ENCODE assay signal across 8 cellular contexts in genomic region chr19:3547301-3547731, GRCh38. TPM values are rescaled to one million over a fixed set of nuclear protein-coding genes. Genes with fewer than 3 reads are reported as not detected.
DNase-seq lines count a peak whose midpoint lies in the region; ATAC-seq and TF ChIP-seq lines count a peak whose summit lies in the region.

No MANE protein-coding gene starts in this region.

- intact Hi-C loops in colonic mucosa (cut with DNase I): no loop called here

- no peaks in the 10 kb centered on the region for H3K27me3 ChIP-seq in OCI-LY3 (ENCODE audit: low read depth, low read length)
- no peaks in the 10 kb centered on the region for H3K27me3 ChIP-seq in colonic mucosa

- DNase-seq in GM10248 (ENCODE audit: extremely low spot score): no peak
- no peak for DNase-seq in colonic mucosa
- no peak for DNase-seq in retinal pigment epithelial cell (ENCODE audit: low read depth)
- no peak for DNase-seq in Ammon's horn (ENCODE audit: low spot score)
- no peak for DNase-seq in NCI-H82 (lab: John Stamatoyannopoulos, UW)

- H3K4me1 ChIP-seq in OCI-LY3 (ENCODE audit: low read length) (no peaks in the 10 kb centered on the region), colonic mucosa (no peaks in the 10 kb centered on the region)

- no peak overlapping the region for H3K4me3 ChIP-seq in OCI-LY3 (ENCODE audit: low read length)
- no peak overlapping the region for H3K4me3 ChIP-seq in colonic mucosa
- H3K4me3 ChIP-seq in retinal pigment epithelial cell (ENCODE audit: low read length): no peak overlapping the region

- H3K9me3 ChIP-seq in OCI-LY3 (ENCODE audit: insufficient read depth, low read length) (no peaks in the 10 kb centered on the region), colonic mucosa (no peaks in the 10 kb centered on the region)

- H3K27ac ChIP-seq in OCI-LY3 (ENCODE audit: low read length): no peak overlapping the region
- H3K27ac ChIP-seq in colonic mucosa: no peak overlapping the region

- H2AFZ ChIP-seq in OCI-LY3 (ENCODE audit: low read depth, low read length): no peak overlapping the region

- ATAC-seq in HG02973 (IDR thresholded peaks at IDR 0.05; ENCODE audit: unreplicated experiment) (no peak), GM19397 (IDR thresholded peaks at IDR 0.05; ENCODE audit: unreplicated experiment) (no peak)

- H3K36me3 ChIP-seq in OCI-LY3 (replicated peaks; ENCODE audit: low read depth, low read length) (peaks cover 45% of the 10 kb centered on the region), colonic mucosa (no peaks in the 10 kb centered on the region)

- H3K79me2 ChIP-seq in OCI-LY3 (ENCODE audit: low read length): peaks cover 22% of the 10 kb centered on the region

- no peak overlapping the region for H3K9ac ChIP-seq in OCI-LY3 (ENCODE audit: low read length)
- H3K9ac ChIP-seq in colonic mucosa (ENCODE audit: low read depth in 2 of 2, low read length in 2 of 2): no peak overlapping the region

- H3K4me2 ChIP-seq in OCI-LY3 (ENCODE audit: low read length): no peak overlapping the region

- TF ChIP-seq CTCF in GM10248 (IDR thresholded peaks at IDR 0.05; ENCODE audit: control extremely low read depth, extremely low read depth, low read depth, missing control alignments): peak; percentile 45
- TF ChIP-seq CTCF in OCI-LY3 (IDR thresholded peaks at IDR 0.05; ENCODE audit: low read depth, low read length): peak; percentile 50
- peak; percentile 40 for TF ChIP-seq CTCF in colonic mucosa (IDR thresholded peaks at IDR 0.05)
- peak; percentile 60 for TF ChIP-seq CTCF in retinal pigment epithelial cell (conservative IDR thresholded peaks at IDR 0.05; ENCODE audit: low read depth, low read length)

- POLR2A ChIA-PET in GM10248 (lab: Yijun Ruan, JAX): no interaction called here

- peaks cover 12% of the 10 kb centered on the region for H4K20me1 ChIP-seq in OCI-LY3 (ENCODE audit: insufficient read depth, low read length)

- CTCF ChIA-PET in GM10248 (lab: Yijun Ruan, JAX): interaction anchor here (0.9 to 3.4 kb wide), 6 partner anchors 10 to 160 kb away, joined by 3 to 68 read pairs (median 4); partner anchors contain the start of gene MFSD12

RNA-seq across cellular contexts. Expression of gene TEKTIP1, which starts 8.3 kb away (rescaled TPM):
- total RNA-seq in colonic mucosa: 1 to 10 TPM; 1.5 to 4.7 TPM

RNA-seq across cellular contexts. Expression of gene MFSD12, which starts 10.1 kb away (rescaled TPM):
- total RNA-seq in colonic mucosa: 10 to 100 TPM; 28.4 to 54.3 TPM

RNA-seq across cellular contexts. Expression of gene HMG20B, which starts 25.4 kb away (rescaled TPM):
- 100 to 1,000 TPM in 1 of 2 donors, 10 to 100 TPM in 1; 87.9 to 118 TPM for total RNA-seq in colonic mucosa

RNA-seq across cellular contexts. Expression of gene GIPC3, which starts 38.0 kb away (rescaled TPM):
- total RNA-seq in colonic mucosa: 1 to 10 TPM in 1 of 2 donors, under 1 TPM in 1; 0.40 to 1.1 TPM

RNA-seq across cellular contexts. Expression of gene FZR1, which starts 41.2 kb away (rescaled TPM):
- 10 to 100 TPM; 45.8 to 62.5 TPM for total RNA-seq in colonic mucosa
